19 cellular contexts compared by ENCODE assay signal in the genomic region with DNA sequence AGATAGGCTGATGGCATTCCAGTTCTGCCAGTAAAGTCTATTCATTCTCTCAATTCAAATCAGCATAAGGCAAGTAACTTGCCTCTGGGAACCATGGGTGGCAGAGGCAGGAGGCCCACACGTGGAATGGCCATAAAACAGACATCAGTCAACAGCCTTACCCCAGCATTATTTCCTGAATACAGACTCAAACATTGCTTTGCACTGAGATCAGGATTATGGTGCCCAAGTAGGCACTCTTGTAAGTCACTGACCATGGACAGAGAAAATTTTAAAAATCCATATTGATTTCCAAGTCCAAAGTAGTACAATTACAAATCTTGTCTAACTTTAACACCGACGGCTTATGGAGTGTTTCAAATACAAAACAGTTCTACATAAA.
DNase-seq lines count a peak whose midpoint lies in the region; ATAC-seq and TF ChIP-seq lines count a peak whose summit lies in the region.
"Had no signal": no experiment of that assay in that cellular context is flagged by ENCODE, and none has a peak within 500 bp of the region (broad histone marks: within the 10 kb centered on the region; RNA-seq: fewer than 3 reads in every experiment).

No MANE protein-coding gene starts in this region.

- H3K36me3 ChIP-seq in iPS-18a (ENCODE audit: control insufficient read depth, low read depth, low read length) = no peaks in the 10 kb centered on the region
- no peaks in the 10 kb centered on the region for H3K36me3 ChIP-seq in MG63
- no peaks in the 10 kb centered on the region for H3K36me3 ChIP-seq in left ventricle myocardium inferior
- H3K36me3 ChIP-seq: HAP-1 had no signal

- H3K4me1 Mint-ChIP-seq in brain = peaks cover 90% of the 10 kb centered on the region

- peak; percentile 79 for DNase-seq in DMS 273 (lab: John Stamatoyannopoulos, UW; ENCODE audit: unreplicated experiment)
- DNase-seq in DMS 273 treated with DMSO at 0.1 percent for 48 hours (lab: John Stamatoyannopoulos, UW) = no peak
- no peak for DNase-seq in MG63
- no peak for DNase-seq in left ventricle myocardium inferior
- DNase-seq in medulla oblongata (ENCODE audit: extremely low spot score) = no peak
- DNase-seq: ACHN, EL, GF-D8, NCI-H1105, NCI-H2029 treated with DMSO at 0.1 percent for 48 hours, NCI-H82 had no signal

- H3K36me3 Mint-ChIP-seq in brain = no peaks in the 10 kb centered on the region

- H3K27me3 Mint-ChIP-seq in brain = peaks cover 5% of the 10 kb centered on the region

- intact Hi-C loops in left ventricle myocardium inferior (cut with micrococcal nuclease) = no loop called here

- no peak overlapping the region for H3K4me3 ChIP-seq in iPS-18a (ENCODE audit: low read length)
- H3K4me3 ChIP-seq in MG63 = no peak overlapping the region
- no peak overlapping the region for H3K4me3 ChIP-seq in left ventricle myocardium inferior
- H3K4me3 ChIP-seq: HAP-1 had no signal

- H3K27ac Mint-ChIP-seq in brain = peak overlapping the region in 4 of 5 experiments; percentile 94 to 95 (median 95)

- H3K9me3 Mint-ChIP-seq in brain = no peaks in the 10 kb centered on the region

- H3K27ac ChIP-seq in iPS-18a (ENCODE audit: low read length) = no peak overlapping the region
- H3K27ac ChIP-seq in left ventricle myocardium inferior (replicated peaks) = no peak overlapping the region
- H3K27ac ChIP-seq: 22Rv1, HL-60, KMS-11 had no signal

- H3K9me3 ChIP-seq in iPS-18a (ENCODE audit: control insufficient read depth, low read depth, low read length) (no peaks in the 10 kb centered on the region), MG63 (no peaks in the 10 kb centered on the region), left ventricle myocardium inferior (replicated peaks) (no peaks in the 10 kb centered on the region)
- H3K9me3 ChIP-seq: HAP-1 had no signal

- H3K9ac ChIP-seq in iPS-18a (ENCODE audit: low read length) = peak overlapping the region; percentile 18
- H3K9ac ChIP-seq: KMS-11 had no signal

- no peak for TF ChIP-seq CTCF in brain (conservative IDR thresholded peaks at IDR 0.05)
- no peak for TF ChIP-seq CTCF in left ventricle myocardium inferior (IDR thresholded peaks at IDR 0.05; ENCODE audit: borderline replicate concordance)

- H3K27me3 ChIP-seq in iPS-18a (ENCODE audit: control insufficient read depth, insufficient read depth, low read length) (no peaks in the 10 kb centered on the region), MG63 (no peaks in the 10 kb centered on the region), left ventricle myocardium inferior (ENCODE audit: low read depth) (no peaks in the 10 kb centered on the region)

- H3K4me3 Mint-ChIP-seq in brain = peak overlapping the region in 2 of 5 experiments; percentile 35 to 61

- H3K4me1 ChIP-seq in iPS-18a (ENCODE audit: control insufficient read depth, low read depth, low read length) (peaks cover 54% of the 10 kb centered on the region), left ventricle myocardium inferior (no peaks in the 10 kb centered on the region)

- no peak for ATAC-seq in GM21786 (IDR thresholded peaks at IDR 0.05; ENCODE audit: unreplicated experiment)
- ATAC-seq: Right ventricle myocardium inferior had no signal
